In the genomic region with DNA sequence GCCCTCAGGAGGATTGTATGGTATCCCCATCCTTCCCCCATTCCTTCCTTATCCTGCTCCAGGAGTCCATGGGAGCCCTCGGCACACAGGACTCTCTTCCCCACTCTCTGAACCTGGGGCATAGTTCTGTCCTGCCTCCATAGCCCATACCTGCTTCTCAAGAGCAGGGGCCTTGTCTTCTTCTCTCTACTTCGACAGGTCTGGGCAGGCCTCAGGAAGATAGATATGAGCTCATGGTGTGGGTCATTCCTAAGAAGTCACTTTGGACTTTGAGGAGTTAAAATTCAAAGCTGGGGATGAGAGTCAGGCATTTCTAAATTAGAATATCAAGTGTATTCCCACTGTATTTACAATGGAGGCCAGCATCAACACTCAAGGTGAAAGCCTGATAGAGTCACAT, we compare ENCODE assay signal across 20 cellular contexts. TPM values are rescaled to one million over a fixed set of nuclear protein-coding genes. Genes with fewer than 3 reads are reported as not detected.
"Had no signal": no experiment of that assay in that cellular context is flagged by ENCODE, and none has a peak within 500 bp of the region (broad histone marks: within the 10 kb centered on the region; RNA-seq: fewer than 3 reads in every experiment).

No MANE protein-coding gene starts in this region.

- DNase-seq: activated CD4-positive, alpha-beta T cell treated with anti-CD3 and anti-CD28 coated beads for 1 hour; activated gamma-delta T cell; brain microvascular endothelial cell; glutamatergic neuron; left ventricle myocardium superior; midbrain; ovary; stimulated activated CD4-positive, alpha-beta T cell treated with anti-CD3 and anti-CD28 coated beads, Interleukin-2, amount 100 ng/mL, for 48 hours; stimulated activated CD8-positive, alpha-beta memory T cell treated with anti-CD3 and anti-CD28 coated beads, Interleukin-4, amount 100 ng/mL, for 48 hours; stimulated activated naive CD4-positive, alpha-beta T cell treated with Interleukin-2 at 50 U/mL for 16 hours; upper lobe of left lung had no signal

- H3K36me3 Mint-ChIP-seq: activated naive CD4-positive, alpha-beta T cell treated with anti-CD3 and anti-CD28 coated beads, Interleukin-2, amount 50 U/mL, for 72 hours; natural killer cell treated with Interleukin-12 subunit alpha and Interleukin-12 subunit beta and Interleukin-15 and Interleukin-18, amount 100 ng/mL, for 72 hours had no signal

- H3K9me3 Mint-ChIP-seq: natural killer cell treated with Interleukin-12 subunit alpha and Interleukin-12 subunit beta and Interleukin-15 and Interleukin-18, amount 100 ng/mL, for 72 hours had no signal

- H3K4me3 Mint-ChIP-seq: natural killer cell treated with Interleukin-12 subunit alpha and Interleukin-12 subunit beta and Interleukin-15 and Interleukin-18, amount 100 ng/mL, for 72 hours had no signal

- H3K4me3 ChIP-seq: ascending aorta, coronary artery, hepatocyte, ovary, prostate gland, upper lobe of left lung had no signal

- H3K27me3 Mint-ChIP-seq: natural killer cell treated with Interleukin-12 subunit alpha and Interleukin-12 subunit beta and Interleukin-15 and Interleukin-18, amount 100 ng/mL, for 72 hours had no signal

- ATAC-seq: left ventricle myocardium superior, SK-N-SH treated with all-trans-retinoic acid at 6 μM for 48 hours had no signal

- H3K9me3 ChIP-seq: ascending aorta, neutrophil, ovary, prostate gland, upper lobe of left lung had no signal

RNA-seq across cellular contexts. Expression of gene CCN5, which starts 55.2 kb away (rescaled TPM):
- total RNA-seq: activated naive CD4-positive, alpha-beta T cell treated with anti-CD3 and anti-CD28 coated beads, Interleukin-2, amount 50 U/mL, for 72 hours; frontal cortex; natural killer cell treated with Interleukin-12 subunit alpha and Interleukin-12 subunit beta and Interleukin-15 and Interleukin-18, amount 100 ng/mL, for 72 hours had no signal
